Comparison of ENCODE assay signal across 23 cellular contexts in the genomic region with DNA sequence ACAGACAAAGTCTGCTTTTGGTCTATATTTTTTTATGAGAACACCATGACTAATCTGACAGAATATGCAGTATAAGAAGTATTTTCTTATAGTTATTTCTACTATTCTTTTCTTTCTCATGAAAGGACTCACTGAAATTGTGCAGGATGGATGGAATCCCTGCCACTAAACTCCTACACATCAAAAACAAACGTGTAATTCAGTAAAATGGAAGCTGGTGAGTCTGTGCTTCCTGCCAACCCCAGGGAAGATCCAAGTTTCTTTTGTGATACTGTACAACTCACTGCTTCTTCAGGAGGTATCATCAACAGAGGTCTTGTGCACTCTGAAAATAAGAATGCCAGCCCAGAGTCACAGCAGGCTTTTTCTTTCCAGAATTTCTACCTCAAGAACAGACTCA.
A peak's percentile ranks its signal among the peaks of the same experiment; 100 is the strongest.
DNase-seq lines count a peak whose midpoint lies in the region; ATAC-seq and TF ChIP-seq lines count a peak whose summit lies in the region.
"Had no signal": no experiment of that assay in that cellular context is flagged by ENCODE, and none has a peak within 500 bp of the region (broad histone marks: within the 10 kb centered on the region; RNA-seq: fewer than 3 reads in every experiment).

No MANE protein-coding gene starts in this region.

- WGBS in prostate gland: 13% methylated on average over 1 of the region's 1 CpG

- H3K36me3 ChIP-seq in fibroblast of lung (ENCODE audit: control insufficient read depth, insufficient read depth, low read length) (no peaks in the 10 kb centered on the region), prostate gland (no peaks in the 10 kb centered on the region)
- H3K36me3 ChIP-seq: BE2C; BLaER1 treated with 17β-estradiol and CSF1 and Interleukin-3, amounts not matched to agents 10 nM and 100 nM; HAP-1 had no signal

- no peak overlapping the region for H3K27ac ChIP-seq in fibroblast of lung (ENCODE audit: insufficient read depth, low read length)
- H3K27ac ChIP-seq in prostate gland: no peak overlapping the region
- H3K27ac ChIP-seq: A549; BLaER1 treated with 17β-estradiol and CSF1 and Interleukin-3, amounts not matched to agents 10 nM and 100 nM had no signal

- TF ChIP-seq CTCF in HFFc6 (IDR thresholded peaks at IDR 0.05) (no peak), fibroblast of lung (conservative IDR thresholded peaks at IDR 0.05 in 1 of 2, IDR thresholded peaks at IDR 0.05 in 1 of 2; ENCODE audit: low read depth in 1 of 2, low read length in 2 of 2) (no peak), prostate gland (IDR thresholded peaks at IDR 0.05) (no peak)

- peak overlapping the region; percentile 26; the same call in 1 of the 2 replicates for H3K4me3 Mint-ChIP-seq in HFFc6
- H3K4me3 Mint-ChIP-seq: CD14-positive monocyte; CD4-positive, alpha-beta T cell; CD8-positive, alpha-beta memory T cell had no signal

- no peaks in the 10 kb centered on the region for H3K9me3 ChIP-seq in fibroblast of lung (ENCODE audit: control insufficient read depth, insufficient read depth, low read depth, low read length)
- no peaks in the 10 kb centered on the region for H3K9me3 ChIP-seq in prostate gland
- H3K9me3 ChIP-seq: A549; BE2C; BLaER1 treated with 17β-estradiol and CSF1 and Interleukin-3, amounts not matched to agents 10 nM and 100 nM; HAP-1 had no signal

- no peaks in the 10 kb centered on the region for H3K9me3 Mint-ChIP-seq in HFFc6
- H3K9me3 Mint-ChIP-seq: CD4-positive, alpha-beta T cell; CD8-positive, alpha-beta memory T cell had no signal

- H3K27me3 ChIP-seq in fibroblast of lung (ENCODE audit: control insufficient read depth, insufficient read depth, low read length) (no peaks in the 10 kb centered on the region), prostate gland (replicated peaks; ENCODE audit: insufficient read depth) (no peaks in the 10 kb centered on the region)
- H3K27me3 ChIP-seq: BE2C; BLaER1 treated with 17β-estradiol and CSF1 and Interleukin-3, amounts not matched to agents 10 nM and 100 nM had no signal

- intact Hi-C loops in left colon (cut with DNase I, micrococcal nuclease) (no loop called here), prostate gland (cut with DNase I) (no loop called here)

- DNase-seq in COLO829 (ENCODE audit: low spot score): peak; percentile 55
- no peak for DNase-seq in HFFc6
- peak; percentile 14 for DNase-seq in RPMI7951 (ENCODE audit: low read depth)
- DNase-seq in fibroblast of lung (ENCODE audit: low read depth in 2 of 2): no peak
- DNase-seq in activated CD4-positive, alpha-beta T cell treated with anti-CD3 and anti-CD28 coated beads, Interleukin-2, amount 50 U/mL, for 4 hours: no peak
- DNase-seq in left colon: no peak
- DNase-seq in prostate gland (ENCODE audit: low spot score): no peak
- DNase-seq: 8988T; ACHN; AML-193; BE2C; Calu3; CD4-positive, alpha-beta T cell; CD8-positive, alpha-beta memory T cell; COR-L47; DMS53; DMS79 treated with DMSO at 0.1 percent for 48 hours; GF-D8; GOT3 had no signal

- no peaks in the 10 kb centered on the region; the same call in 1 of the 2 replicates for H3K36me3 Mint-ChIP-seq in HFFc6 (ENCODE audit: low read depth)
- H3K36me3 Mint-ChIP-seq: CD14-positive monocyte; CD8-positive, alpha-beta memory T cell had no signal

- H3K4me1 Mint-ChIP-seq in HFFc6 (ENCODE audit: low read depth): peaks cover 54% of the 10 kb centered on the region
- H3K4me1 Mint-ChIP-seq: CD14-positive monocyte; CD8-positive, alpha-beta memory T cell had no signal

- peaks cover 2% of the 10 kb centered on the region; the same call in 1 of the 2 replicates for H3K27me3 Mint-ChIP-seq in HFFc6 (ENCODE audit: insufficient read depth)

- no peak overlapping the region for H3K9ac ChIP-seq in fibroblast of lung (ENCODE audit: insufficient read depth, low read length)
- H3K9ac ChIP-seq: BLaER1 treated with 17β-estradiol and CSF1 and Interleukin-3, amounts not matched to agents 10 nM and 100 nM had no signal

- H3K79me2 ChIP-seq in fibroblast of lung (ENCODE audit: control insufficient read depth, insufficient read depth, low read length): no peaks in the 10 kb centered on the region

- H3K27ac Mint-ChIP-seq in HFFc6: peak overlapping the region; percentile 74
- H3K27ac Mint-ChIP-seq: CD14-positive monocyte; CD4-positive, alpha-beta T cell; CD8-positive, alpha-beta memory T cell had no signal

- no peak for TF ChIP-seq POLR2A in prostate gland (IDR thresholded peaks at IDR 0.05)

- no peak for ATAC-seq in left colon
- ATAC-seq: A549 had no signal

- H2AFZ ChIP-seq in fibroblast of lung (ENCODE audit: low read length): peak overlapping the region; percentile 4

- H3K4me3 ChIP-seq in fibroblast of lung (replicated peaks in 1 of 4; ENCODE audit: control extremely low read depth in 1 of 4, insufficient read depth in 1 of 4, low read depth in 3 of 4, low read length in 4 of 4) (no peak overlapping the region), prostate gland (no peak overlapping the region)
- H3K4me3 ChIP-seq: A549; BLaER1 treated with 17β-estradiol and CSF1 and Interleukin-3, amounts not matched to agents 10 nM and 100 nM; HAP-1 had no signal

- no peak overlapping the region for H3K4me2 ChIP-seq in fibroblast of lung (ENCODE audit: extremely low read depth, insufficient read depth, low read length)
- H3K4me2 ChIP-seq: A549; BLaER1 treated with 17β-estradiol and CSF1 and Interleukin-3, amounts not matched to agents 10 nM and 100 nM had no signal

- peaks cover 6% of the 10 kb centered on the region for H3K4me1 ChIP-seq in fibroblast of lung (ENCODE audit: control insufficient read depth, extremely low read depth, insufficient read depth, low read length)
- no peaks in the 10 kb centered on the region for H3K4me1 ChIP-seq in prostate gland (replicated peaks)
- H3K4me1 ChIP-seq: A549, HAP-1 had no signal

- H4K20me1 ChIP-seq in fibroblast of lung (ENCODE audit: control insufficient read depth, extremely low read depth, insufficient read depth, low read length): no peaks in the 10 kb centered on the region
- H4K20me1 ChIP-seq: BLaER1 treated with 17β-estradiol and CSF1 and Interleukin-3, amounts not matched to agents 10 nM and 100 nM had no signal

Comparison
In these comparisons a context has a peak if more than half of its experiments do, and no peak if none do; other contexts are left out.
1. DNase-seq: peak in COLO829 (single experiment) and RPMI7951 (single experiment); none in HFFc6 (single experiment), fibroblast of lung (0 of 2), activated CD4-positive, alpha-beta T cell treated with anti-CD3 and anti-CD28 coated beads, Interleukin-2, amount 50 U/mL, for 4 hours (0 of 2), left colon (0 of 2) and prostate gland (single experiment).